In genomic region chr17:79008666-79009387, GRCh38 we compare ENCODE assay signal across 8 cellular contexts. TPM values are rescaled to one million over a fixed set of nuclear protein-coding genes. Genes with fewer than 3 reads are reported as not detected.
DNase-seq lines count a peak whose midpoint lies in the region; ATAC-seq and TF ChIP-seq lines count a peak whose summit lies in the region.

No MANE protein-coding gene starts in this region.

- peak overlapping the region; percentile 99 for H4K91ac ChIP-seq in trophoblast cell (ENCODE audit: low read depth, low read length)

- peak overlapping the region; percentile 85 for H2AK5ac ChIP-seq in trophoblast cell (ENCODE audit: low read length)

- H3K36me3 ChIP-seq in GM06990 (ENCODE audit: control insufficient read depth, insufficient read depth, low read length) (peaks cover 5% of the 10 kb centered on the region), trophoblast cell (ENCODE audit: control insufficient read depth in 1 of 2, insufficient read depth in 2 of 2, low read length in 2 of 2) (peaks cover 7% of the 10 kb centered on the region in 2 experiments)

- peaks cover 24 to 33% of the 10 kb centered on the region in 2 experiments for H3K4me1 ChIP-seq in trophoblast cell (ENCODE audit: control insufficient read depth in 1 of 2, insufficient read depth in 2 of 2, low read length in 2 of 2)

- peak overlapping the region; percentile 98 for H4K8ac ChIP-seq in trophoblast cell (ENCODE audit: low read depth, low read length)

- H3K4me3 ChIP-seq in GM06990 (replicated peaks; ENCODE audit: low read depth, low read length): peak overlapping the region; percentile 96
- H3K4me3 ChIP-seq in fibroblast of pulmonary artery (replicated peaks; ENCODE audit: low read depth, low read length): peak overlapping the region; percentile 97
- peak overlapping the region; percentile 95 for H3K4me3 ChIP-seq in trophoblast cell (ENCODE audit: low read depth, low read length)

- WGBS in trophoblast cell (ENCODE audit: extremely low coverage, insufficient coverage, insufficient read length): no CpG with 5 or more reads among the region's 7 CpGs

- peaks cover 17% of the 10 kb centered on the region for H3K79me2 ChIP-seq in trophoblast cell (ENCODE audit: control insufficient read depth, insufficient read depth, low read length, poor library complexity)

- peak overlapping the region; percentile 86 for H3K9ac ChIP-seq in trophoblast cell (ENCODE audit: low read length)

- H3K27ac ChIP-seq in RWPE1: peak overlapping the region; percentile 85
- H3K27ac ChIP-seq in trophoblast cell (ENCODE audit: low read depth, low read length): no peak overlapping the region

- H2AFZ ChIP-seq in trophoblast cell (ENCODE audit: insufficient read depth, low read length, poor library complexity): peak overlapping the region; percentile 79

- peaks cover 18% of the 10 kb centered on the region for H3K79me1 ChIP-seq in trophoblast cell (ENCODE audit: low read length)

- no peaks in the 10 kb centered on the region for H3K27me3 ChIP-seq in GM06990 (replicated peaks; ENCODE audit: control insufficient read depth, insufficient read depth, low read length)
- no peaks in the 10 kb centered on the region for H3K27me3 ChIP-seq in trophoblast cell (ENCODE audit: insufficient read depth, low read length)

- POLR2A ChIA-PET in RWPE1 (lab: Yijun Ruan, JAX; ENCODE audit: low non-redundant PET): interaction anchor here (0.6 kb wide), 1 partner anchor 20 kb away, joined by 6 read pairs; no protein-coding TSS in a partner anchor

- DNase-seq in GM06990 (ENCODE audit: extremely low read depth, insufficient read length) (no peak), RWPE1 (ENCODE audit: low spot score) (no peak), fibroblast of pulmonary artery (ENCODE audit: low read depth) (no peak), trophoblast cell (no peak), GDM1 (lab: John Stamatoyannopoulos, UW) (no peak), NCI-H2029 (lab: John Stamatoyannopoulos, UW) (no peak), occipital lobe (lab: John Stamatoyannopoulos, UW) (no peak)

- CTCF ChIA-PET in RWPE1 (lab: Yijun Ruan, JAX): interaction anchor here (0.6 to 0.7 kb wide), 3 partner anchors 17 to 837 kb away, joined by 4 to 5 read pairs (median 4); no protein-coding TSS in a partner anchor

- no peak overlapping the region for H3K23ac ChIP-seq in trophoblast cell (ENCODE audit: low read length)

- TF ChIP-seq CTCF in GM06990 (IDR thresholded peaks at IDR 0.05; ENCODE audit: insufficient read depth, low read length, poor library complexity, severe bottlenecking) (no peak), RWPE1 (conservative IDR thresholded peaks at IDR 0.05; ENCODE audit: low read depth) (no peak), fibroblast of pulmonary artery (IDR thresholded peaks at IDR 0.05; ENCODE audit: low read length, missing control alignments) (no peak)

- H3K9me3 ChIP-seq in trophoblast cell (ENCODE audit: insufficient read depth, low read depth, low read length): peaks cover 5% of the 10 kb centered on the region

- peak overlapping the region; percentile 50 for H2BK12ac ChIP-seq in trophoblast cell (ENCODE audit: low read length)

- H3K14ac ChIP-seq in trophoblast cell (ENCODE audit: low read length): peak overlapping the region; percentile 99

- peak overlapping the region; percentile 99 for H3K4ac ChIP-seq in trophoblast cell (ENCODE audit: low read depth, low read length)

- H3K4me2 ChIP-seq in trophoblast cell (ENCODE audit: low read length): peak overlapping the region; percentile 88

- ATAC-seq in HG02938 (IDR thresholded peaks at IDR 0.05; ENCODE audit: unreplicated experiment): no peak

- peak overlapping the region; percentile 93 for H2BK5ac ChIP-seq in trophoblast cell (ENCODE audit: low read depth, low read length, poor library complexity)

- H2BK120ac ChIP-seq in trophoblast cell (ENCODE audit: insufficient read depth, low read length, poor library complexity): peak overlapping the region; percentile 92

- H4K12ac ChIP-seq in trophoblast cell (ENCODE audit: low read depth, low read length): peak overlapping the region; percentile 89

- peak overlapping the region; percentile 99 for H3K18ac ChIP-seq in trophoblast cell (ENCODE audit: low read length)

RNA-seq across cellular contexts. Expression of gene CANT1, which starts 0.7 kb away (rescaled TPM):
- polyA plus RNA-seq in trophoblast cell (2013): 60.8 and 62.9 TPM in 2 replicates
- 13.1 TPM for total RNA-seq in occipital lobe

RNA-seq across cellular contexts. Expression of gene C1QTNF1, which starts 15.1 kb away (rescaled TPM):
- polyA plus RNA-seq in trophoblast cell (2013): 11.5 and 12.7 TPM in 2 replicates
- total RNA-seq in occipital lobe: 0.78 TPM

RNA-seq across cellular contexts. Expression of gene LGALS3BP, which starts 29.1 kb away (rescaled TPM):
- 9.1 and 9.3 TPM in 2 replicates for polyA plus RNA-seq in trophoblast cell (2013)
- 24.2 TPM for total RNA-seq in occipital lobe
